Comparison of ENCODE assay signal across 8 cellular contexts in genomic region chr4:185394568-185395254, GRCh38.
DNase-seq lines count a peak whose midpoint lies in the region; ATAC-seq lines count a peak whose summit lies in the region.

No MANE protein-coding gene starts in this region.

- H3K9me3 ChIP-seq in mucosa of rectum (ENCODE audit: control insufficient read depth in 2 of 2, low read length in 2 of 2), result no peaks in the 10 kb centered on the region

- peak overlapping the region; percentile 76 to 82 for H3K4me3 ChIP-seq in mucosa of rectum (ENCODE audit: low read length in 2 of 2)

- H3K4me1 ChIP-seq in mucosa of rectum (ENCODE audit: control insufficient read depth in 2 of 2, insufficient read depth in 2 of 2, low read length in 2 of 2), result peaks cover 6 to 8% of the 10 kb centered on the region in 2 donors

- peaks cover 0 to 2% of the 10 kb centered on the region in 2 donors for H3K36me3 ChIP-seq in mucosa of rectum (ENCODE audit: control insufficient read depth in 2 of 2, insufficient read depth in 2 of 2, low read length in 2 of 2)

- H3K27ac ChIP-seq in angular gyrus (ENCODE audit: low read depth, low read length) (peak overlapping the region; percentile 99), mucosa of rectum (ENCODE audit: low read depth in 2 of 2, low read length in 2 of 2) (no peak overlapping the region)

- DNase-seq in stimulated activated CD4-positive, alpha-beta T cell treated with anti-CD3 and anti-CD28 coated beads, Interleukin-4, amount 100 ng/mL, for 24 hours, result peak; percentile 9
- DNase-seq in stimulated activated CD4-positive, alpha-beta T cell treated with anti-CD3 and anti-CD28 coated beads, Interleukin-1b, Interleukin-23, amount 100 ng/mL, for 48 hours, result no peak
- no peak for DNase-seq in SHP77 treated with DMSO at 0.1 percent for 48 hours (lab: John Stamatoyannopoulos, UW)
- DNase-seq in SKM-1 treated with dmso at 0.1 percent for 144 hours (lab: John Stamatoyannopoulos, UW; ENCODE audit: unreplicated experiment), result no peak
- no peak for DNase-seq in stimulated activated CD4-positive, alpha-beta T cell treated with anti-CD3 and anti-CD28 coated beads, Interleukin-12 subunit alpha, Interleukin-12 subunit beta, amount 100 ng/mL, for 4 hours

- H3K9ac ChIP-seq in mucosa of rectum (ENCODE audit: low read depth in 1 of 2, low read length in 2 of 2), result peak overlapping the region in 1 of 2 donors; percentile 97

- no peak for ATAC-seq in HG02623 (IDR thresholded peaks at IDR 0.05; ENCODE audit: unreplicated experiment)

- H3K27me3 ChIP-seq in mucosa of rectum (ENCODE audit: control insufficient read depth in 2 of 2, insufficient read depth in 2 of 2, low read length in 2 of 2), result no peaks in the 10 kb centered on the region
